1 cellular context compared by ENCODE assay signal in genomic region chr15:50112488-50113186, GRCh38.
TF ChIP-seq lines count a peak whose summit lies in the region.

No MANE protein-coding gene starts in this region.

TF ChIP-seq in SK-N-SH, 30 proteins besides CTCF, POLR2A, EP300 and RAD21:
- TF ChIP-seq, protein P1, sequence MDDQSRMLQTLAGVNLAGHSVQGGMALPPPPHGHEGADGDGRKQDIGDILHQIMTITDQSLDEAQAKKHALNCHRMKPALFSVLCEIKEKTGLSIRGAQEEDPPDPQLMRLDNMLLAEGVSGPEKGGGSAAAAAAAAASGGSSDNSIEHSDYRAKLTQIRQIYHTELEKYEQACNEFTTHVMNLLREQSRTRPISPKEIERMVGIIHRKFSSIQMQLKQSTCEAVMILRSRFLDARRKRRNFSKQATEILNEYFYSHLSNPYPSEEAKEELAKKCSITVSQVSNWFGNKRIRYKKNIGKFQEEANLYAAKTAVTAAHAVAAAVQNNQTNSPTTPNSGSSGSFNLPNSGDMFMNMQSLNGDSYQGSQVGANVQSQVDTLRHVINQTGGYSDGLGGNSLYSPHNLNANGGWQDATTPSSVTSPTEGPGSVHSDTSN (IDR thresholded peaks at IDR 0.05), result no peak
- TF ChIP-seq FOXM1 (IDR thresholded peaks at IDR 0.05; ENCODE audit: low read depth) (no peak), NRF1 (IDR thresholded peaks at IDR 0.05; ENCODE audit: low read depth, low read length) (no peak), SMC3 (IDR thresholded peaks at IDR 0.05; ENCODE audit: low read depth, low read length) (no peak), FOXJ3 (CRISPR knock-in tag; IDR thresholded peaks at IDR 0.05) (no peak), SIN3A (IDR thresholded peaks at IDR 0.05; ENCODE audit: borderline replicate concordance, low read depth, low read length) (no peak), YY1 (IDR thresholded peaks at IDR 0.05; ENCODE audit: low read depth) (no peak), RXRA (IDR thresholded peaks at IDR 0.05; ENCODE audit: borderline replicate concordance, low read depth) (no peak), TEAD4 (IDR thresholded peaks at IDR 0.05; ENCODE audit: borderline replicate concordance, insufficient read depth) (no peak), ZBTB33 (IDR thresholded peaks at IDR 0.05; ENCODE audit: borderline replicate concordance, low read depth) (no peak), TAF1 (IDR thresholded peaks at IDR 0.05; ENCODE audit: borderline replicate concordance, low read depth, low read length) (no peak), JUND (IDR thresholded peaks at IDR 0.05) (no peak)
- TF ChIP-seq, protein P2, sequence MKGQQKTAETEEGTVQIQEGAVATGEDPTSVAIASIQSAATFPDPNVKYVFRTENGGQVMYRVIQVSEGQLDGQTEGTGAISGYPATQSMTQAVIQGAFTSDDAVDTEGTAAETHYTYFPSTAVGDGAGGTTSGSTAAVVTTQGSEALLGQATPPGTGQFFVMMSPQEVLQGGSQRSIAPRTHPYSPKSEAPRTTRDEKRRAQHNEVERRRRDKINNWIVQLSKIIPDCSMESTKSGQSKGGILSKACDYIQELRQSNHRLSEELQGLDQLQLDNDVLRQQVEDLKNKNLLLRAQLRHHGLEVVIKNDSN (IDR thresholded peaks at IDR 0.05; ENCODE audit: borderline replicate concordance, low read depth), result no peak
